1 cellular context compared by ENCODE assay signal in the genomic region with DNA sequence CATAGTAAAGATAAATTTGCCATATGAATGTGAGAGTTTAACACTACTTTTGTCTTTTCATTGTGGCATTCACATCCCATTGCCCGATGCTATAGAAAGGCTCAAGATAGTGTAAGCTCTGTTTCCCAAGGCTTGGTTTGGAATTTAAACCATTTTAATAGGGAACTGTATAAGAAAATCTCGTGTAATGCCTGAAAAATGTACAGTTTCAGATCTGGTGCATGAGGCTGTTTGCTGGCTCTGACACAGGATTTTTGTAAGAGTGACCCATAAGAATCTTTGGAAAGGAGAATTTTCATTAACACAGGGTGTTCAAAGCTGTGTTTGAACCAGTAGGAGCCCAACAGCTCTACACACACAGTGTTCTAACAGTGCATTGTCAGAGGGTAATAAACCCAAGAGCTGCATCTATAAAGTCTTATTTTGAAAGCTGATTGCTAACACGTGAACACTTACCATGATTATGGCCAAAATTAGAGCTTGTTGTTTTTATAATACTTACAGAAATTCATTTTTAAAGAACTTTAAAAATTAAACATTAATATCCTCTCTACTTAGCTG.
A peak's percentile ranks its signal among the peaks of the same experiment; 100 is the strongest.
TF ChIP-seq lines count a peak whose summit lies in the region.

No MANE protein-coding gene starts in this region.

TF ChIP-seq in HEK293, 187 proteins besides CTCF, POLR2A, EP300 and RAD21 (continued from another document):
- TF ChIP-seq ZNF513 (tag by site-specific recombination; IDR thresholded peaks at IDR 0.05) = no peak
- TF ChIP-seq, protein P1, sequence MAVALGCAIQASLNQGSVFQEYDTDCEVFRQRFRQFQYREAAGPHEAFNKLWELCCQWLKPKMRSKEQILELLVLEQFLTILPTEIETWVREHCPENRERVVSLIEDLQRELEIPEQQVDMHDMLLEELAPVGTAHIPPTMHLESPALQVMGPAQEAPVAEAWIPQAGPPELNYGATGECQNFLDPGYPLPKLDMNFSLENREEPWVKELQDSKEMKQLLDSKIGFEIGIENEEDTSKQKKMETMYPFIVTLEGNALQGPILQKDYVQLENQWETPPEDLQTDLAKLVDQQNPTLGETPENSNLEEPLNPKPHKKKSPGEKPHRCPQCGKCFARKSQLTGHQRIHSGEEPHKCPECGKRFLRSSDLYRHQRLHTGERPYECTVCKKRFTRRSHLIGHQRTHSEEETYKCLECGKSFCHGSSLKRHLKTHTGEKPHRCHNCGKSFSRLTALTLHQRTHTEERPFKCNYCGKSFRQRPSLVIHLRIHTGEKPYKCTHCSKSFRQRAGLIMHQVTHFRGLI (tag by site-specific recombination; IDR thresholded peaks at IDR 0.05) = peak; percentile 56; the same call in 1 of the 2 replicates
- TF ChIP-seq BCL11B (tag by site-specific recombination; IDR thresholded peaks at IDR 0.05; ENCODE audit: low read depth) = no peak
- TF ChIP-seq ZNF654 (tag by site-specific recombination; IDR thresholded peaks at IDR 0.05; ENCODE audit: low read depth) = no peak
- TF ChIP-seq, protein P2, sequence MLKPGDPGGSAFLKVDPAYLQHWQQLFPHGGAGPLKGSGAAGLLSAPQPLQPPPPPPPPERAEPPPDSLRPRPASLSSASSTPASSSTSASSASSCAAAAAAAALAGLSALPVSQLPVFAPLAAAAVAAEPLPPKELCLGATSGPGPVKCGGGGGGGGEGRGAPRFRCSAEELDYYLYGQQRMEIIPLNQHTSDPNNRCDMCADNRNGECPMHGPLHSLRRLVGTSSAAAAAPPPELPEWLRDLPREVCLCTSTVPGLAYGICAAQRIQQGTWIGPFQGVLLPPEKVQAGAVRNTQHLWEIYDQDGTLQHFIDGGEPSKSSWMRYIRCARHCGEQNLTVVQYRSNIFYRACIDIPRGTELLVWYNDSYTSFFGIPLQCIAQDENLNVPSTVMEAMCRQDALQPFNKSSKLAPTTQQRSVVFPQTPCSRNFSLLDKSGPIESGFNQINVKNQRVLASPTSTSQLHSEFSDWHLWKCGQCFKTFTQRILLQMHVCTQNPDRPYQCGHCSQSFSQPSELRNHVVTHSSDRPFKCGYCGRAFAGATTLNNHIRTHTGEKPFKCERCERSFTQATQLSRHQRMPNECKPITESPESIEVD (tag by site-specific recombination; IDR thresholded peaks at IDR 0.05) = peak; percentile 52; the same call in 1 of the 2 replicates
- TF ChIP-seq GLI2 (tag by site-specific recombination; IDR thresholded peaks at IDR 0.05; ENCODE audit: borderline replicate concordance, low read depth) = no peak
